In genomic region chr3:27454914-27455313, GRCh38 we compare ENCODE assay signal across 9 cellular contexts. TPM values are rescaled to one million over a fixed set of nuclear protein-coding genes. Genes with fewer than 3 reads are reported as not detected.
DNase-seq lines count a peak whose midpoint lies in the region; ATAC-seq and TF ChIP-seq lines count a peak whose summit lies in the region.
"Had no signal": no experiment of that assay in that cellular context is flagged by ENCODE, and none has a peak within 500 bp of the region (broad histone marks: within the 10 kb centered on the region; RNA-seq: fewer than 3 reads in every experiment).

No MANE protein-coding gene starts in this region.

- POLR2A ChIA-PET in GM10248 (lab: Yijun Ruan, JAX) = no interaction called here

- CTCF ChIA-PET in GM10248 (lab: Yijun Ruan, JAX) = interaction anchor here (1.5 to 1.8 kb wide), 2 partner anchors 12 to 97 kb away, joined by 4 to 5 read pairs; no protein-coding TSS in a partner anchor

- no peak for TF ChIP-seq CTCF in GM10248 (IDR thresholded peaks at IDR 0.05; ENCODE audit: control extremely low read depth, extremely low read depth, low read depth, missing control alignments)

- peak; percentile 24 for DNase-seq in GM10248 (ENCODE audit: extremely low spot score)
- DNase-seq in fibroblast of gingiva (ENCODE audit: low read depth) = peak; percentile 35
- no peak for DNase-seq in stimulated activated naive CD4-positive, alpha-beta T cell (lab: John Stamatoyannopoulos, UW)
- no peak for DNase-seq in Kasumi-1 (lab: John Stamatoyannopoulos, UW)
- no peak for DNase-seq in iPS-NIHi11 (ENCODE audit: low spot score)
- DNase-seq: cerebellar nuclear complex had no signal

- ATAC-seq in GM21367 (IDR thresholded peaks at IDR 0.05; ENCODE audit: unreplicated experiment) = peak; percentile 85
- peak; percentile 82 for ATAC-seq in HG03432 (IDR thresholded peaks at IDR 0.05; ENCODE audit: unreplicated experiment)
- ATAC-seq in esophagus mucosa = no peak

RNA-seq across cellular contexts. Expression of gene SLC4A7, which starts 29.3 kb away (rescaled TPM):
- 17.3 TPM for total RNA-seq in esophagus mucosa

Comparison
In these comparisons a context has a peak if more than half of its experiments do, and no peak if none do; other contexts are left out.
1. DNase-seq: peak in GM10248 (single experiment) and fibroblast of gingiva (single experiment); none in stimulated activated naive CD4-positive, alpha-beta T cell (0 of 6), Kasumi-1 (0 of 2) and iPS-NIHi11 (single experiment).